Comparison of ENCODE assay signal across 9 cellular contexts in genomic region chr18:31101148-31102019, GRCh38. TPM values are rescaled to one million over a fixed set of nuclear protein-coding genes. Genes with fewer than 3 reads are reported as not detected.
DNase-seq lines count a peak whose midpoint lies in the region; ATAC-seq and TF ChIP-seq lines count a peak whose summit lies in the region.
"Had no signal": no experiment of that assay in that cellular context is flagged by ENCODE, and none has a peak within 500 bp of the region (broad histone marks: within the 10 kb centered on the region; RNA-seq: fewer than 3 reads in every experiment).

No MANE protein-coding gene starts in this region.

- H3K9me2 ChIP-seq in PC-3 (replicated peaks; ENCODE audit: low read length): no peaks in the 10 kb centered on the region

- H3K4me1 ChIP-seq in PC-3 (ENCODE audit: insufficient read depth, low read length) (peaks cover 65% of the 10 kb centered on the region), muscle layer of colon (ENCODE audit: insufficient read depth, low read length) (no peaks in the 10 kb centered on the region)

- peak overlapping the region; percentile 77 for H2AFZ ChIP-seq in PC-3 (ENCODE audit: low read length)

- H3K79me2 ChIP-seq in PC-3 (ENCODE audit: low read length): peaks cover 18% of the 10 kb centered on the region

- H3F3A ChIP-seq in PC-3 (ENCODE audit: low read length, unreplicated experiment): no peaks in the 10 kb centered on the region

- peak overlapping the region; percentile 86 for H3K4me2 ChIP-seq in PC-3 (ENCODE audit: low read length)

- DNase-seq in H4 (ENCODE audit: low spot score) (peak; percentile 9), PC-3 (peak; percentile 23), epithelial cell of prostate (ENCODE audit: low read depth, low spot score) (no peak), inferior parietal cortex (ENCODE audit: extremely low spot score) (no peak), DMS153 (lab: John Stamatoyannopoulos, UW) (no peak)

- 0 out of 2 replicates have a peak, but pooled peaks have one; percentile 25 for TF ChIP-seq CTCF in PC-3 (conservative IDR thresholded peaks at IDR 0.05; ENCODE audit: low read depth, low read length)

- intact Hi-C loops in PC-3 (cut with micrococcal nuclease): loop anchor here (2.0 kb wide), 2 partner anchors 97 to 105 kb away; no protein-coding TSS in a partner anchor

- CTCF ChIA-PET in PC-3 (lab: Charles Lee): no interaction called here

- H3K36me3 ChIP-seq in PC-3 (ENCODE audit: low read depth, low read length) (no peaks in the 10 kb centered on the region), muscle layer of colon (ENCODE audit: insufficient read depth, low read length) (no peaks in the 10 kb centered on the region)

- POLR2A ChIA-PET in PC-3 (lab: Charles Lee; ENCODE audit: unreplicated experiment): interaction anchor here (0.6 kb wide), 2 partner anchors 60 to 842 kb away, joined by 4 read pairs; no protein-coding TSS in a partner anchor

- H3K9me3 ChIP-seq in PC-3 (ENCODE audit: low read length) (no peaks in the 10 kb centered on the region), muscle layer of colon (ENCODE audit: low read length) (no peaks in the 10 kb centered on the region)

- H3K4me3 ChIP-seq in PC-3 (ENCODE audit: low read length): peak overlapping the region; percentile 72
- H3K4me3 ChIP-seq in muscle layer of colon (ENCODE audit: low read depth in 1 of 2, low read length in 2 of 2): peak overlapping the region; percentile 43 to 54

- peak overlapping the region; percentile 80 for H3K9ac ChIP-seq in PC-3 (ENCODE audit: low read length)
- no peak overlapping the region for H3K9ac ChIP-seq in muscle layer of colon (ENCODE audit: low read length)

- ATAC-seq in PC-3 (peak; percentile 7), GM21367 (IDR thresholded peaks at IDR 0.05; ENCODE audit: unreplicated experiment) (no peak), GM21423 (IDR thresholded peaks at IDR 0.05; ENCODE audit: unreplicated experiment) (no peak)

- H4K20me1 ChIP-seq in PC-3 (ENCODE audit: low read length): no peaks in the 10 kb centered on the region

- BruUV-seq in PC-3 (replicated peaks; lab: Mats Ljungman, UMichigan): no TSS peak

- H3K27me3 ChIP-seq in PC-3 (ENCODE audit: low read length) (no peaks in the 10 kb centered on the region), muscle layer of colon (ENCODE audit: control insufficient read depth in 1 of 2, insufficient read depth in 2 of 2, low read length in 2 of 2) (peaks cover 0 to 7% of the 10 kb centered on the region in 2 donors)

- H3K27ac ChIP-seq in PC-3 (ENCODE audit: low read length) (peak overlapping the region; percentile 86), epithelial cell of prostate (peak overlapping the region; percentile 96), muscle layer of colon (ENCODE audit: low read depth, low read length) (peak overlapping the region; percentile 34)

RNA-seq across cellular contexts. Expression of gene DSC2, which starts 0.8 kb away (rescaled TPM):
- total RNA-seq in H4 (2014; rRNA removed; shearing (Covaris generic)): 0.14 and 0.48 TPM in 2 replicates
- total RNA-seq in PC-3 (2014; rRNA removed): 4.8 and 6.9 TPM in 2 replicates
- total RNA-seq: LHCN-M2 had no signal

RNA-seq across cellular contexts. Expression of gene DSC3, which starts 58.8 kb away (rescaled TPM):
- total RNA-seq in H4 (2014; rRNA removed; shearing (Covaris generic)): 0.02 TPM in 1 of 2 replicates, not detected in the other
- total RNA-seq in PC-3 (2014; rRNA removed): 11.1 and 14.6 TPM in 2 replicates
- total RNA-seq: LHCN-M2 had no signal

Comparison
In these comparisons a context has a peak if more than half of its experiments do, and no peak if none do; other contexts are left out.
1. DNase-seq: peak in H4 (single experiment) and PC-3 (single experiment); none in epithelial cell of prostate (single experiment), inferior parietal cortex (single experiment) and DMS153 (single experiment).
2. H3K27ac ChIP-seq: peak in every context shown above with its lines; median percentile 96 in epithelial cell of prostate; 86 in PC-3; 34 in muscle layer of colon.
3. RNA of gene DSC3, which starts 58.8 kb away (total RNA-seq): 11.1 to 14.6 TPM in PC-3; 0.02 TPM in H4; every median in the first group is over 10 times any median in the second.